ENCODE assay signal across 1 cellular context in genomic region chr11:114073506-114074381, GRCh38.
TF ChIP-seq lines count a peak whose summit lies in the region.

No MANE protein-coding gene starts in this region.

TF ChIP-seq in HepG2, 621 proteins besides CTCF, POLR2A, EP300 and RAD21 (continued from another document):
- TF ChIP-seq, protein P1, sequence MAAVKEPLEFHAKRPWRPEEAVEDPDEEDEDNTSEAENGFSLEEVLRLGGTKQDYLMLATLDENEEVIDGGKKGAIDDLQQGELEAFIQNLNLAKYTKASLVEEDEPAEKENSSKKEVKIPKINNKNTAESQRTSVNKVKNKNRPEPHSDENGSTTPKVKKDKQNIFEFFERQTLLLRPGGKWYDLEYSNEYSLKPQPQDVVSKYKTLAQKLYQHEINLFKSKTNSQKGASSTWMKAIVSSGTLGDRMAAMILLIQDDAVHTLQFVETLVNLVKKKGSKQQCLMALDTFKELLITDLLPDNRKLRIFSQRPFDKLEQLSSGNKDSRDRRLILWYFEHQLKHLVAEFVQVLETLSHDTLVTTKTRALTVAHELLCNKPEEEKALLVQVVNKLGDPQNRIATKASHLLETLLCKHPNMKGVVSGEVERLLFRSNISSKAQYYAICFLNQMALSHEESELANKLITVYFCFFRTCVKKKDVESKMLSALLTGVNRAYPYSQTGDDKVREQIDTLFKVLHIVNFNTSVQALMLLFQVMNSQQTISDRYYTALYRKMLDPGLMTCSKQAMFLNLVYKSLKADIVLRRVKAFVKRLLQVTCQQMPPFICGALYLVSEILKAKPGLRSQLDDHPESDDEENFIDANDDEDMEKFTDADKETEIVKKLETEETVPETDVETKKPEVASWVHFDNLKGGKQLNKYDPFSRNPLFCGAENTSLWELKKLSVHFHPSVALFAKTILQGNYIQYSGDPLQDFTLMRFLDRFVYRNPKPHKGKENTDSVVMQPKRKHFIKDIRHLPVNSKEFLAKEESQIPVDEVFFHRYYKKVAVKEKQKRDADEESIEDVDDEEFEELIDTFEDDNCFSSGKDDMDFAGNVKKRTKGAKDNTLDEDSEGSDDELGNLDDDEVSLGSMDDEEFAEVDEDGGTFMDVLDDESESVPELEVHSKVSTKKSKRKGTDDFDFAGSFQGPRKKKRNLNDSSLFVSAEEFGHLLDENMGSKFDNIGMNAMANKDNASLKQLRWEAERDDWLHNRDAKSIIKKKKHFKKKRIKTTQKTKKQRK (IDR thresholded peaks at IDR 0.05; ENCODE audit: low read length), result no peak
- no peak for TF ChIP-seq RBM39 (IDR thresholded peaks at IDR 0.05; ENCODE audit: low read depth, low read length, poor library complexity, severe bottlenecking)
- TF ChIP-seq MLLT10 (CRISPR knock-in tag; IDR thresholded peaks at IDR 0.05), result no peak
- TF ChIP-seq ZNF530 (CRISPR knock-in tag; IDR thresholded peaks at IDR 0.05; ENCODE audit: low read depth), result no peak
- no peak for TF ChIP-seq ZNF234 (CRISPR knock-in tag; conservative IDR thresholded peaks at IDR 0.05)
- TF ChIP-seq HNRNPK (IDR thresholded peaks at IDR 0.05; ENCODE audit: low read depth, low read length, poor library complexity, severe bottlenecking), result no peak
